ENCODE assay signal across 17 cellular contexts in genomic region chr19:7934766-7935165, GRCh38. TPM values are rescaled to one million over a fixed set of nuclear protein-coding genes. Genes with fewer than 3 reads are reported as not detected.
DNase-seq lines count a peak whose midpoint lies in the region; ATAC-seq and TF ChIP-seq lines count a peak whose summit lies in the region.
"Had no signal": no experiment of that assay in that cellular context is flagged by ENCODE, and none has a peak within 500 bp of the region (broad histone marks: within the 10 kb centered on the region; RNA-seq: fewer than 3 reads in every experiment).

No MANE protein-coding gene starts in this region.

- peaks cover 10% of the 10 kb centered on the region for H3K79me2 ChIP-seq in mammary epithelial cell (ENCODE audit: insufficient read depth, low read length)

- BruUV-seq in MCF 10A (replicated peaks; lab: Mats Ljungman, UMichigan), result no TSS peak
- no TSS peak for BruUV-seq in mammary epithelial cell (replicated peaks; lab: Mats Ljungman, UMichigan)

- WGBS in mammary epithelial cell (ENCODE audit: low coverage, missing lambda C conversion rate), result 96% methylated on average over 13 of the region's 21 CpGs
- 87 to 93% methylated on average over 21 of the region's 21 CpGs for WGBS in sigmoid colon, 2 donors
- 87% methylated on average over 21 of the region's 21 CpGs; no CpG with 5 or more reads in 1 of the 2 donors for WGBS in transverse colon (ENCODE audit: low coverage in 1 of 2), 2 donors

- H3K27ac ChIP-seq in mammary epithelial cell (ENCODE audit: insufficient read depth, low read depth, low read length) (no peak overlapping the region), sigmoid colon (peak overlapping the region in 3 of 4 donors; percentile 40 to 97 (median 93)), transverse colon (no peak overlapping the region)
- H3K27ac ChIP-seq: 22Rv1 had no signal

- CTCF ChIA-PET in MCF 10A (lab: Yijun Ruan, JAX), result interaction anchor here (0.6 to 1.8 kb wide), 2 partner anchors 9 to 371 kb away, joined by 3 to 7 read pairs; partner anchors contain the start of gene TIMM44
- CTCF ChIA-PET in mammary epithelial cell (lab: Charles Lee; ENCODE audit: low non-redundant PET), result no interaction called here

- H3K4me2 ChIP-seq in mammary epithelial cell (ENCODE audit: insufficient read depth, low read depth, low read length), result no peak overlapping the region
- H3K4me2 ChIP-seq: GM23338 had no signal

- peak overlapping the region; percentile 57 for H3K27ac Mint-ChIP-seq in MCF 10A (ENCODE audit: low read depth, unreplicated experiment)
- H3K27ac Mint-ChIP-seq in chondrocyte (ENCODE audit: unreplicated experiment), result peak overlapping the region; percentile 41
- H3K27ac Mint-ChIP-seq: CD8-positive, alpha-beta T cell; GM23338 had no signal

- intact Hi-C loops in MCF 10A (cut with micrococcal nuclease) (no loop called here), mammary epithelial cell (cut with micrococcal nuclease) (no loop called here), left colon (cut with DNase I, micrococcal nuclease) (no loop called here), sigmoid colon (cut with DNase I) (no loop called here), transverse colon (cut with DNase I; ENCODE audit: low total_unique reads) (loop anchor here (10.0 kb wide), 1 partner anchor 70 kb away; the partner anchor contains the start of gene ELAVL1)

- H3K27me3 Mint-ChIP-seq in MCF 10A (ENCODE audit: insufficient read depth, unreplicated experiment) (no peaks in the 10 kb centered on the region), chondrocyte (ENCODE audit: low read depth) (no peaks in the 10 kb centered on the region)

- H3K27me3 ChIP-seq in mammary epithelial cell (ENCODE audit: insufficient read depth, low read length) (no peaks in the 10 kb centered on the region), sigmoid colon (no peaks in the 10 kb centered on the region), transverse colon (no peaks in the 10 kb centered on the region)

- TF ChIP-seq EP300 in sigmoid colon (IDR thresholded peaks at IDR 0.05) (no peak), transverse colon (IDR thresholded peaks at IDR 0.05; ENCODE audit: low read depth) (no peak)

- H3K36me3 ChIP-seq in mammary epithelial cell (ENCODE audit: insufficient read depth, low read length) (peaks cover 26% of the 10 kb centered on the region), sigmoid colon (peaks cover 50 to 90% (median 66%) of the 10 kb centered on the region in 4 donors), transverse colon (peaks cover 0 to 65% (median 31%) of the 10 kb centered on the region in 4 donors)

- TF ChIP-seq POLR2A in sigmoid colon (IDR thresholded peaks at IDR 0.05), result no peak
- TF ChIP-seq POLR2A in transverse colon (IDR thresholded peaks at IDR 0.05), result no peak

- no peak for TF ChIP-seq CTCF in MCF 10A (IDR thresholded peaks at IDR 0.05; ENCODE audit: unreplicated experiment)
- TF ChIP-seq CTCF in mammary epithelial cell (conservative IDR thresholded peaks at IDR 0.05 in 1 of 2, IDR thresholded peaks at IDR 0.05 in 1 of 2; ENCODE audit: extremely low read depth in 1 of 2, insufficient read depth in 1 of 2, low read depth in 1 of 2, low read length in 2 of 2), result no peak
- no peak for TF ChIP-seq CTCF in chondrocyte (IDR thresholded peaks at IDR 0.05)
- no peak for TF ChIP-seq CTCF in sigmoid colon (IDR thresholded peaks at IDR 0.05)
- no peak for TF ChIP-seq CTCF in transverse colon (IDR thresholded peaks at IDR 0.05)

- ATAC-seq in left colon, result peak; percentile 30
- ATAC-seq: CD8-positive, alpha-beta T cell; GM23338 had no signal

- DNase-seq in MCF 10A (ENCODE audit: unreplicated experiment) (no peak), mammary epithelial cell (no peak), chondrocyte (ENCODE audit: low spot score) (no peak), left colon (no peak), sigmoid colon (no peak), transverse colon (no peak), NCI-H2081 (lab: John Stamatoyannopoulos, UW) (no peak), activated T-cell treated with anti-CD3 and anti-CD28 coated beads for 4 hours (no peak)
- DNase-seq: CD8-positive, alpha-beta T cell; COR-L47; DMS153; DMS79 treated with DMSO at 0.1 percent for 48 hours; EL had no signal

- no peak overlapping the region for H3K9ac ChIP-seq in mammary epithelial cell (ENCODE audit: insufficient read depth, low read length)

- H2AFZ ChIP-seq in mammary epithelial cell (ENCODE audit: low read depth, low read length), result no peak overlapping the region
- H2AFZ ChIP-seq: GM23338 had no signal

- H3K4me3 ChIP-seq in mammary epithelial cell (replicated peaks in 1 of 3; ENCODE audit: insufficient read depth in 1 of 3, low read depth in 2 of 3, low read length in 3 of 3), result no peak overlapping the region
- H3K4me3 ChIP-seq in sigmoid colon, result no peak overlapping the region
- H3K4me3 ChIP-seq in transverse colon, result no peak overlapping the region
- H3K4me3 ChIP-seq: GM23338 had no signal

- peaks cover 13% of the 10 kb centered on the region for H3K4me1 ChIP-seq in mammary epithelial cell (ENCODE audit: insufficient read depth, low read length)
- peaks cover 0 to 36% (median 33%) of the 10 kb centered on the region in 4 donors for H3K4me1 ChIP-seq in sigmoid colon
- H3K4me1 ChIP-seq in transverse colon, result peaks cover under 1 to 5% (median 1%) of the 10 kb centered on the region in 4 donors

- H4K20me1 ChIP-seq in mammary epithelial cell (ENCODE audit: insufficient read depth, low read length), result no peaks in the 10 kb centered on the region

- dilution Hi-C loops in mammary epithelial cell (cut with HindIII; ENCODE audit: low sequenced_read_pairs), result loop anchor here (5.0 kb wide), 1 partner anchor 63 kb away; no protein-coding TSS in a partner anchor

- H3K4me1 Mint-ChIP-seq in MCF 10A (ENCODE audit: insufficient read depth, unreplicated experiment) (no peaks in the 10 kb centered on the region), chondrocyte (ENCODE audit: low read depth) (peaks cover 3% of the 10 kb centered on the region)
- H3K4me1 Mint-ChIP-seq: CD14-positive monocyte, GM23338 had no signal

- POLR2A ChIA-PET in MCF 10A (lab: Yijun Ruan, JAX), result no interaction called here

- H3K9me3 ChIP-seq in mammary epithelial cell (replicated peaks; ENCODE audit: insufficient read depth, low read length), result no peaks in the 10 kb centered on the region
- H3K9me3 ChIP-seq in sigmoid colon, result no peaks in the 10 kb centered on the region
- H3K9me3 ChIP-seq in transverse colon, result no peaks in the 10 kb centered on the region

- in situ Hi-C loops in mammary epithelial cell (cut with MboI; ENCODE audit: low sequenced_read_pairs in 2 of 2) (no loop called here), transverse colon (cut with MboI; ENCODE audit: low pct_ligation_motif_present in 1 of 4, low pct_unique_long_range_greater_than_20kb in 1 of 4, low sequenced_read_pairs in 3 of 4) (no loop called here)

- H3K9me3 Mint-ChIP-seq in MCF 10A (ENCODE audit: unreplicated experiment) (no peaks in the 10 kb centered on the region), chondrocyte (ENCODE audit: low read depth) (no peaks in the 10 kb centered on the region)
- H3K9me3 Mint-ChIP-seq: CD8-positive, alpha-beta T cell; GM23338 had no signal

- peaks cover 90% of the 10 kb centered on the region for H3K36me3 Mint-ChIP-seq in MCF 10A (ENCODE audit: insufficient read depth, unreplicated experiment)
- peaks cover 14% of the 10 kb centered on the region for H3K36me3 Mint-ChIP-seq in chondrocyte (ENCODE audit: low read depth)

- H3K4me3 Mint-ChIP-seq in MCF 10A (ENCODE audit: unreplicated experiment) (no peak overlapping the region), chondrocyte (ENCODE audit: unreplicated experiment) (no peak overlapping the region)
- H3K4me3 Mint-ChIP-seq: CD14-positive monocyte; CD8-positive, alpha-beta T cell; GM23338 had no signal

RNA-seq across cellular contexts. Expression of gene TIMM44, which starts 8.7 kb away (rescaled TPM):
- total RNA-seq in MCF 10A (2022), result 91.3 and 142 TPM in 2 replicates
- 10 to 100 TPM; 52.7 to 94.3 TPM for total RNA-seq in mammary epithelial cell
- polyA plus RNA-seq in mammary epithelial cell, result 38.1 TPM
- polyA minus RNA-seq in mammary epithelial cell, result 51.2 TPM
- total RNA-seq in chondrocyte, result 47.1 to 75.4 TPM (median 68.0 TPM) in 3 replicates
- 10 to 100 TPM; 54.1 to 69.1 TPM for total RNA-seq in left colon
- 10 to 100 TPM; 51.7 to 80.1 (median 78.6) TPM for total RNA-seq in sigmoid colon
- polyA plus RNA-seq in sigmoid colon, result 10 to 100 TPM; 33.0 to 72.4 (median 38.8) TPM
- 100 to 1,000 TPM in 1 of 4 donors, 10 to 100 TPM in 3; 59.7 to 102 (median 71.8) TPM for total RNA-seq in transverse colon

RNA-seq across cellular contexts. Expression of gene CTXN1, which starts 8.8 kb away (rescaled TPM):
- total RNA-seq in MCF 10A (2022) (4.0 and 5.2 TPM in 2 replicates), mammary epithelial cell (10 to 100 TPM in 1 of 2 donors, 1 to 10 TPM in 1; 3.3 to 13.3 TPM), chondrocyte (21.8 to 41.5 TPM (median 36.0 TPM) in 3 replicates), left colon (1 to 10 TPM in 1 of 2 donors, under 1 TPM in 1; 0.61 to 5.1 TPM), sigmoid colon (10 to 100 TPM; 25.3 to 92.2 (median 38.8) TPM), transverse colon (10 to 100 TPM in 1 of 4 donors, 1 to 10 TPM in 3; 2.9 to 29.7 (median 4.8) TPM)
- polyA plus RNA-seq in mammary epithelial cell (2.1 TPM), sigmoid colon (1 to 10 TPM in 1 of 3 donors, under 1 TPM in 2; 0.60 to 2.2 (median 0.92) TPM)
- 0.36 TPM for polyA minus RNA-seq in mammary epithelial cell
- total RNA-seq: CD8-positive, alpha-beta T cell had no signal
- polyA plus RNA-seq: CD14-positive monocyte had no signal

RNA-seq across cellular contexts. Expression of gene SNAPC2, which starts 14.6 kb away (rescaled TPM):
- 24.1 and 27.1 TPM in 2 replicates for total RNA-seq in MCF 10A (2022)
- total RNA-seq in mammary epithelial cell, result 10 to 100 TPM; 11.2 to 27.2 TPM
- 11.5 TPM for polyA plus RNA-seq in mammary epithelial cell
- 1.6 TPM for polyA minus RNA-seq in mammary epithelial cell
- 17.1 to 27.9 TPM (median 26.4 TPM) in 3 replicates for total RNA-seq in chondrocyte
- total RNA-seq in left colon, result 10 to 100 TPM; 10.6 to 17.7 TPM
- total RNA-seq in sigmoid colon, result 10 to 100 TPM; 20.3 to 31.2 (median 27.8) TPM
- 10 to 100 TPM; 11.6 to 19.5 (median 16.8) TPM for polyA plus RNA-seq in sigmoid colon
- total RNA-seq in transverse colon, result 10 to 100 TPM; 11.4 to 35.9 (median 13.0) TPM

RNA-seq across cellular contexts. Expression of gene TGFBR3L, which starts 20.1 kb away (rescaled TPM):
- total RNA-seq in MCF 10A (2022), result 3.3 and 4.5 TPM in 2 replicates
- 1 to 10 TPM; 1.2 to 1.4 TPM for total RNA-seq in mammary epithelial cell
- 0.23 TPM for polyA plus RNA-seq in mammary epithelial cell
- polyA minus RNA-seq in mammary epithelial cell, result not detected
- 8.1 to 11.6 TPM (median 11.2 TPM) in 3 replicates for total RNA-seq in chondrocyte
- total RNA-seq in left colon, result under 1 TPM in 1 of 2 donors, not detected in 1; 0.53 TPM
- 1 to 10 TPM in 1 of 4 donors, not detected in 3; 1.8 TPM for total RNA-seq in sigmoid colon
- polyA plus RNA-seq in sigmoid colon, result not detected
- 1 to 10 TPM in 1 of 4 donors, not detected in 3; 1.4 TPM for total RNA-seq in transverse colon
- total RNA-seq: HT-29 had no signal
- polyA plus RNA-seq: CD14-positive monocyte had no signal

RNA-seq across cellular contexts. Expression of gene MAP2K7, which starts 31.1 kb away (rescaled TPM):
- total RNA-seq in MCF 10A (2022) (30.5 and 36.3 TPM in 2 replicates), mammary epithelial cell (10 to 100 TPM; 11.3 to 33.3 TPM), chondrocyte (24.4 to 27.5 TPM (median 25.7 TPM) in 3 replicates), left colon (10 to 100 TPM; 27.0 to 29.2 TPM), sigmoid colon (10 to 100 TPM; 12.5 to 20.2 (median 17.4) TPM), transverse colon (100 to 1,000 TPM in 1 of 4 donors, 10 to 100 TPM in 3; 11.9 to 125 (median 20.9) TPM)
- polyA plus RNA-seq in mammary epithelial cell (10.7 TPM), sigmoid colon (10 to 100 TPM; 15.6 to 27.8 (median 15.7) TPM)
- polyA minus RNA-seq in mammary epithelial cell, result 4.9 TPM

Comparison
In these comparisons a context has a peak if more than half of its experiments do, and no peak if none do; other contexts are left out.
1. H3K27ac ChIP-seq: peak in sigmoid colon (3 of 4); none in mammary epithelial cell (single experiment) and transverse colon (0 of 4).